Comparison of ENCODE assay signal across 8 cellular contexts in genomic region chr13:39144941-39145533, GRCh38.
DNase-seq lines count a peak whose midpoint lies in the region; ATAC-seq and TF ChIP-seq lines count a peak whose summit lies in the region.

No MANE protein-coding gene starts in this region.

- no peaks in the 10 kb centered on the region for H3K27me3 ChIP-seq in aorta (ENCODE audit: control insufficient read depth in 1 of 2, insufficient read depth in 2 of 2, low read length in 1 of 2)

- DNase-seq in NCI-H1436 (lab: John Stamatoyannopoulos, UW): peak; percentile 4
- no peak for DNase-seq in NCI-H1436 treated with DMSO at 0.1 percent for 48 hours (lab: John Stamatoyannopoulos, UW)
- DNase-seq in SKM-1 (lab: John Stamatoyannopoulos, UW; ENCODE audit: unreplicated experiment): peak; percentile 37
- peak; percentile 35 to 58 for DNase-seq in erythroblast (lab: John Stamatoyannopoulos, UW)
- DNase-seq in mucosa of descending colon: peak in 2 of 3 donors; percentile 22 to 67
- DNase-seq in aorta: peak; percentile 51 to 75

- no peak for TF ChIP-seq POLR2A in erythroblast (IDR thresholded peaks at IDR 0.05; ENCODE audit: low read length)

- WGBS in aorta, 2 donors: 10 to 12% methylated on average over 8 of the region's 8 CpGs

- no peaks in the 10 kb centered on the region for H3K9me3 ChIP-seq in mucosa of descending colon
- no peaks in the 10 kb centered on the region for H3K9me3 ChIP-seq in aorta (ENCODE audit: control insufficient read depth, low read length)

- no peak overlapping the region for H3K4me3 ChIP-seq in mucosa of descending colon
- peak overlapping the region in 1 of 2 donors; percentile 31 for H3K4me3 ChIP-seq in aorta (ENCODE audit: low read length in 2 of 2)

- TF ChIP-seq CTCF in mucosa of descending colon (IDR thresholded peaks at IDR 0.05): peak; percentile 29

- intact Hi-C loops in mucosa of descending colon (cut with DNase I, micrococcal nuclease) (loop anchor here (5.0 to 10.0 kb wide), 2 partner anchors 470 to 472 kb away; no protein-coding TSS in a partner anchor), aorta (cut with DNase I) (loop anchor here (2.0 to 10.0 kb wide), 5 partner anchors 117 to 472 kb away; no protein-coding TSS in a partner anchor)

- H3K36me3 ChIP-seq in mucosa of descending colon (ENCODE audit: low read depth): no peaks in the 10 kb centered on the region
- no peaks in the 10 kb centered on the region for H3K36me3 ChIP-seq in aorta (ENCODE audit: control insufficient read depth in 1 of 2, insufficient read depth in 2 of 2, low read length in 1 of 2)

- ATAC-seq in HG03432 (IDR thresholded peaks at IDR 0.05; ENCODE audit: unreplicated experiment) (peak; percentile 56), mucosa of descending colon (peak; percentile 67), aorta (ENCODE audit: low FRiP score) (peak; percentile 88), HG03342 (IDR thresholded peaks at IDR 0.05; ENCODE audit: unreplicated experiment) (no peak)

- H3K27ac ChIP-seq in aorta (ENCODE audit: low read depth in 1 of 2, low read length in 2 of 2): no peak overlapping the region

- no peaks in the 10 kb centered on the region for H3K4me1 ChIP-seq in mucosa of descending colon (ENCODE audit: low read depth)
- H3K4me1 ChIP-seq in aorta (ENCODE audit: control insufficient read depth in 1 of 2, insufficient read depth in 2 of 2, low read length in 2 of 2): no peaks in the 10 kb centered on the region
